ENCODE assay signal across 8 cellular contexts in genomic region chr3:105369501-105370371, GRCh38. TPM values are rescaled to one million over a fixed set of nuclear protein-coding genes. Genes with fewer than 3 reads are reported as not detected.
A peak's percentile ranks its signal among the peaks of the same experiment; 100 is the strongest.
DNase-seq lines count a peak whose midpoint lies in the region; ATAC-seq and TF ChIP-seq lines count a peak whose summit lies in the region.

No MANE protein-coding gene starts in this region.

- H3K4me3 ChIP-seq in mammary epithelial cell (replicated peaks in 1 of 3; ENCODE audit: insufficient read depth in 1 of 3, low read depth in 2 of 3, low read length in 3 of 3): peak overlapping the region; percentile 80 to 91 (median 82)
- H3K4me3 ChIP-seq in skeletal muscle tissue (ENCODE audit: low read length in 3 of 3): peak overlapping the region; percentile 83 to 91 (median 85)

- H3K79me2 ChIP-seq in mammary epithelial cell (ENCODE audit: insufficient read depth, low read length): peaks cover 78% of the 10 kb centered on the region

- peak overlapping the region; percentile 67 for H2AFZ ChIP-seq in mammary epithelial cell (ENCODE audit: low read depth, low read length)

- H3K4me2 ChIP-seq in mammary epithelial cell (ENCODE audit: insufficient read depth, low read depth, low read length): peak overlapping the region; percentile 91

- peak; percentile 67 for DNase-seq in NCI-H82 (lab: John Stamatoyannopoulos, UW)
- no peak for DNase-seq in NCI-H82 treated with DMSO at 0.1 percent for 48 hours (lab: John Stamatoyannopoulos, UW; ENCODE audit: unreplicated experiment)
- peak; percentile 73 for DNase-seq in NCI-H1105 treated with DMSO at 0.1 percent for 48 hours (lab: John Stamatoyannopoulos, UW)
- peak in 3 of 5 experiments; percentile 10 to 77 (median 40) for DNase-seq in T-helper 2 cell
- DNase-seq in mammary epithelial cell: peak; percentile 61
- DNase-seq in inferior parietal cortex (ENCODE audit: extremely low spot score): peak; percentile 83

- CTCF ChIA-PET in mammary epithelial cell (lab: Charles Lee; ENCODE audit: low non-redundant PET): interaction anchor here (0.5 to 0.7 kb wide), 3 partner anchors 120 to 1268 kb away, joined by 3 to 10 read pairs (median 3); no protein-coding TSS in a partner anchor

- H3K4me1 ChIP-seq in mammary epithelial cell (ENCODE audit: insufficient read depth, low read length) (peaks cover 31% of the 10 kb centered on the region), skeletal muscle tissue (ENCODE audit: control insufficient read depth in 3 of 3, insufficient read depth in 3 of 3, low read length in 3 of 3) (peaks cover 30 to 38% (median 33%) of the 10 kb centered on the region in 3 donors)

- no peaks in the 10 kb centered on the region for H4K20me1 ChIP-seq in mammary epithelial cell (ENCODE audit: insufficient read depth, low read length)

- H3K36me3 ChIP-seq in mammary epithelial cell (ENCODE audit: insufficient read depth, low read length) (no peaks in the 10 kb centered on the region), skeletal muscle tissue (ENCODE audit: control insufficient read depth in 3 of 3, insufficient read depth in 3 of 3, low read length in 3 of 3) (no peaks in the 10 kb centered on the region)

- dilution Hi-C loops in mammary epithelial cell (cut with HindIII; ENCODE audit: low sequenced_read_pairs): loop anchor here (5.0 kb wide), 1 partner anchor 33 kb away; no protein-coding TSS in a partner anchor

- H3K27me3 ChIP-seq in mammary epithelial cell (ENCODE audit: insufficient read depth, low read length) (no peaks in the 10 kb centered on the region), skeletal muscle tissue (ENCODE audit: control insufficient read depth in 3 of 3, insufficient read depth in 3 of 3, low read length in 3 of 3) (peaks cover 0 to 27% (median 24%) of the 10 kb centered on the region in 3 donors)

- in situ Hi-C loops in mammary epithelial cell (cut with MboI; ENCODE audit: low sequenced_read_pairs in 2 of 2): loop anchor here (10.0 to 25.0 kb wide), 4 partner anchors 145 to 765 kb away; no protein-coding TSS in a partner anchor

- WGBS in mammary epithelial cell (ENCODE audit: low coverage, missing lambda C conversion rate): 1% methylated on average over 20 of the region's 22 CpGs

- no TSS peak for BruUV-seq in mammary epithelial cell (replicated peaks; lab: Mats Ljungman, UMichigan)

- H3K27ac ChIP-seq in mammary epithelial cell (ENCODE audit: insufficient read depth, low read depth, low read length) (peak overlapping the region; percentile 98), skeletal muscle tissue (ENCODE audit: low read depth, low read length) (peak overlapping the region; percentile 16)

- ATAC-seq in HG02759 (IDR thresholded peaks at IDR 0.05; ENCODE audit: unreplicated experiment): peak; percentile 15

- H3K9ac ChIP-seq in mammary epithelial cell (ENCODE audit: insufficient read depth, low read length) (peak overlapping the region; percentile 97), skeletal muscle tissue (ENCODE audit: low read depth in 1 of 3, low read length in 3 of 3) (peak overlapping the region; percentile 73 to 80 (median 76))

- H3K9me3 ChIP-seq in mammary epithelial cell (replicated peaks; ENCODE audit: insufficient read depth, low read length) (no peaks in the 10 kb centered on the region), skeletal muscle tissue (ENCODE audit: control insufficient read depth in 3 of 3, low read length in 3 of 3) (no peaks in the 10 kb centered on the region)

- TF ChIP-seq CTCF in mammary epithelial cell (conservative IDR thresholded peaks at IDR 0.05 in 1 of 2, IDR thresholded peaks at IDR 0.05 in 1 of 2; ENCODE audit: extremely low read depth in 1 of 2, insufficient read depth in 1 of 2, low read depth in 1 of 2, low read length in 2 of 2): peak; percentile 62 to 68

- intact Hi-C loops in mammary epithelial cell (cut with micrococcal nuclease): loop anchor here (1.0 to 10.0 kb wide), 11 partner anchors 33 to 1377 kb away; no protein-coding TSS in a partner anchor

RNA-seq across cellular contexts. Expression of gene ALCAM, which starts 3.0 kb away (rescaled TPM):
- 10 to 100 TPM; 67.6 to 88.4 TPM for total RNA-seq in mammary epithelial cell
- 64.0 TPM for polyA plus RNA-seq in mammary epithelial cell
- 83.6 TPM for polyA minus RNA-seq in mammary epithelial cell
- 7.8 TPM for total RNA-seq in skeletal muscle tissue
